1 cellular context compared by ENCODE assay signal in the genomic region with DNA sequence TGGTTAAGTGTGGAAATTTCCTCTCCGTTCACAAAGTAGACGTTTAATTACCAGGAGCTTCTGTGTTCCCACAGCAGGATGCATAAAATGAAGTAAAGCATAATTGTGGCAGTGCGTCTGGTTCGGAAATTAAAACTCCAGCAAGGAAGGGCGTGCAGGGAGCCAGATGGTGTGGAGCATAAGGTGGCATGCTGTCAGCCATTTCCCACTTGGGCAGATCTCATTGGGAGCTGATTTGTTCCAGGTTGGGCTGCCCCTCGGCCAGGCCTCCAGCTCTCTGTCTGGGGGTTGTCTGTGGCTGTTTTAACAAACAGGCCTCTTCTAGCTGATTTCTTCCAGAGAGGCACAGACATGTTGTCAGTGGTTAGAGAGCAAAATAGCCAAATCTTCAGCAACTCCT.
TF ChIP-seq lines count a peak whose summit lies in the region.

No MANE protein-coding gene starts in this region.

TF ChIP-seq in SK-N-SH treated with all-trans-retinoic acid at 6 μM for 48 hours, 23 proteins besides CTCF, POLR2A, EP300 and RAD21:
- no peak for TF ChIP-seq POU6F1 (CRISPR knock-in tag; IDR thresholded peaks at IDR 0.05; ENCODE audit: borderline replicate concordance, low read depth)
- no peak for TF ChIP-seq ZC3H10 (CRISPR knock-in tag; IDR thresholded peaks at IDR 0.05)
- no peak for TF ChIP-seq ARNTL (CRISPR knock-in tag; IDR thresholded peaks at IDR 0.05; ENCODE audit: borderline replicate concordance, low read depth)
- TF ChIP-seq ZFP30 (CRISPR knock-in tag; IDR thresholded peaks at IDR 0.05): no peak
- no peak for TF ChIP-seq BACH2 (CRISPR knock-in tag; IDR thresholded peaks at IDR 0.05; ENCODE audit: borderline replicate concordance)
- no peak for TF ChIP-seq SNAI2 (CRISPR knock-in tag; IDR thresholded peaks at IDR 0.05)
- no peak for TF ChIP-seq ZNF70 (CRISPR knock-in tag; IDR thresholded peaks at IDR 0.05)
- no peak for TF ChIP-seq ZNF565 (CRISPR knock-in tag; conservative IDR thresholded peaks at IDR 0.05; ENCODE audit: low read depth)
